Comparison of ENCODE assay signal across 29 cellular contexts in the genomic region with DNA sequence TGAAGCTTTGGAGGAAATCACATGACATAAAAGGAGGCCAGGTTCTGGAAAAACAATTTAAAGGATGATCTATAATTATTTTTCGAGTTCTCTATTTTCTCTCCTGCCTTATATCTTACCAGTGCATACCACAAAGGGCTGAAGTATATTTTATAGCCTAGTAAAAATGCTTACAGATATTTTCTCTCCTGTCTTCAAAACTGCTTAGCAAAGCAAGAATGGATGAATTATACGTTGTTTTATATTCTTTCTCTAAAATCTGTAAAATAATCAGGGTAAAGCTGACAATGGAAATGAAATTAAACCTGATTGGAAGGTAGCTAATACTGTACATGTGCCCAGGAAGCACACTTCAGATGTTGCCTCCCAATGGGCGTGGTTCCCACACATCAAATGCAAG.
"Had no signal": no experiment of that assay in that cellular context is flagged by ENCODE, and none has a peak within 500 bp of the region (broad histone marks: within the 10 kb centered on the region; RNA-seq: fewer than 3 reads in every experiment).

No MANE protein-coding gene starts in this region.

- H3K9me3 Mint-ChIP-seq: effector memory CD8-positive, alpha-beta T cell had no signal

- ATAC-seq: effector memory CD8-positive, alpha-beta T cell; esophagus mucosa; foreskin keratinocyte; gastrocnemius medialis; gastroesophageal sphincter; heart left ventricle; heart right ventricle had no signal

- H3K27ac Mint-ChIP-seq: dendritic cell treated with granulocyte-macrophage colony-stimulating factor and Interleukin-4, amounts not matched to agents 40 ng/mL and 50 ng/mL, for 4 days; effector memory CD8-positive, alpha-beta T cell; endodermal cell had no signal

- H3K27me3 Mint-ChIP-seq: dendritic cell treated with granulocyte-macrophage colony-stimulating factor and Interleukin-4, amounts not matched to agents 40 ng/mL and 50 ng/mL, for 4 days had no signal

- H3K4me3 Mint-ChIP-seq: dendritic cell treated with granulocyte-macrophage colony-stimulating factor and Interleukin-4, amounts not matched to agents 40 ng/mL and 50 ng/mL, for 4 days; effector memory CD8-positive, alpha-beta T cell; endodermal cell had no signal

- H3K36me3 ChIP-seq: colonic mucosa, esophagus muscularis mucosa, esophagus squamous epithelium, gastrocnemius medialis, gastroesophageal sphincter had no signal

- H3K4me3 ChIP-seq: colonic mucosa, coronary artery, dorsolateral prefrontal cortex, esophagus muscularis mucosa, esophagus squamous epithelium, gastrocnemius medialis, gastroesophageal sphincter, heart left ventricle, heart right ventricle had no signal

- H3K27me3 ChIP-seq: colonic mucosa, foreskin keratinocyte, gastrocnemius medialis had no signal

- H3K27ac ChIP-seq: colonic mucosa, coronary artery, dorsolateral prefrontal cortex, epithelial cell of prostate, esophagus muscularis mucosa, esophagus squamous epithelium, foreskin keratinocyte, gastrocnemius medialis, gastroesophageal sphincter, heart left ventricle, heart right ventricle had no signal

- H3K4me1 ChIP-seq: colonic mucosa, esophagus muscularis mucosa, esophagus squamous epithelium, foreskin keratinocyte, gastrocnemius medialis, gastroesophageal sphincter, heart right ventricle had no signal

- DNase-seq: colonic mucosa; cortex of kidney; dermis blood vessel endothelial cell; dorsolateral prefrontal cortex; effector CD4-positive, alpha-beta T cell; effector CD8-positive, alpha-beta T cell; effector memory CD4-positive, alpha-beta T cell; effector memory CD8-positive, alpha-beta T cell; endodermal cell; erythroblast; esophagus squamous epithelium; foreskin fibroblast; foreskin keratinocyte; foreskin melanocyte; gastrocnemius medialis; glutamatergic neuron; head of caudate nucleus; heart left ventricle; heart right ventricle had no signal

- H3K9me3 ChIP-seq: colonic mucosa, esophagus muscularis mucosa, esophagus squamous epithelium, gastrocnemius medialis, gastroesophageal sphincter, heart left ventricle, heart right ventricle had no signal

- FAIRE-seq: colon, endometrium, endothelial cell of umbilical vein, frontal cortex had no signal
